In genomic region chr22:43446881-43447280, GRCh38 we compare ENCODE assay signal across 12 cellular contexts. TPM values are rescaled to one million over a fixed set of nuclear protein-coding genes. Genes with fewer than 3 reads are reported as not detected.
A peak's percentile ranks its signal among the peaks of the same experiment; 100 is the strongest.
DNase-seq lines count a peak whose midpoint lies in the region; ATAC-seq and TF ChIP-seq lines count a peak whose summit lies in the region.
"Had no signal": no experiment of that assay in that cellular context is flagged by ENCODE, and none has a peak within 500 bp of the region (broad histone marks: within the 10 kb centered on the region; RNA-seq: fewer than 3 reads in every experiment).

No MANE protein-coding gene starts in this region.

- H3K9me2 ChIP-seq in GM23248 (ENCODE audit: insufficient read depth) = no peaks in the 10 kb centered on the region

- H3K27ac ChIP-seq in GM23248 (no peak overlapping the region), Panc1 (ENCODE audit: low read length) (no peak overlapping the region)
- H3K27ac ChIP-seq: ovary had no signal

- H3K4me2 ChIP-seq in GM23248 (ENCODE audit: unreplicated experiment) = no peak overlapping the region

- H3K27me3 ChIP-seq in GM23248 (replicated peaks; ENCODE audit: insufficient read depth) (0 out of 2 replicates have a peak, but pooled peaks cover 8% of the 10 kb centered on the region), Panc1 (ENCODE audit: control insufficient read depth, insufficient read depth, low read length) (no peaks in the 10 kb centered on the region)
- H3K27me3 ChIP-seq: ovary had no signal

- no peak overlapping the region for H3K4me3 ChIP-seq in GM23248
- no peak overlapping the region for H3K4me3 ChIP-seq in Panc1 (ENCODE audit: low read depth in 2 of 2, low read length in 2 of 2)
- H3K4me3 ChIP-seq: lung, ovary had no signal

- in situ Hi-C loops in GM23248 (cut with MboI) = no loop called here
- in situ Hi-C loops in Panc1 (cut with HindIII; ENCODE audit: low pct_unique_long_range_greater_than_20kb, low sequenced_read_pairs) = no loop called here

- H4K20me1 ChIP-seq in GM23248 (ENCODE audit: insufficient read depth) = no peaks in the 10 kb centered on the region

- no peaks in the 10 kb centered on the region for H3F3A ChIP-seq in GM23248 (ENCODE audit: insufficient read depth)

- CTCF ChIA-PET in Panc1 (lab: Charles Lee) = no interaction called here

- POLR2A ChIA-PET in Panc1 (lab: Charles Lee) = no interaction called here

- no peak overlapping the region for H3K9ac ChIP-seq in GM23248

- BruUV-seq in Panc1 (replicated peaks; lab: Mats Ljungman, UMichigan) = no TSS peak

- H3K79me2 ChIP-seq in GM23248 (ENCODE audit: insufficient read depth) = no peaks in the 10 kb centered on the region

- no peaks in the 10 kb centered on the region for H3K4me1 ChIP-seq in GM23248 (ENCODE audit: insufficient read depth)
- H3K4me1 ChIP-seq in Panc1 (ENCODE audit: control insufficient read depth, insufficient read depth, low read length) = no peaks in the 10 kb centered on the region; the same call in 1 of the 2 replicates

- 27 to 30% methylated on average over 7 to 8 of the region's 8 CpGs for WGBS in GM23248 (ENCODE audit: low coverage in 1 of 2, low lambda C conversion rate in 2 of 2, missing lambda C conversion rate in 2 of 2), 2 experiments

- H2AFZ ChIP-seq in GM23248 = no peak overlapping the region

- intact Hi-C loops in Panc1 (cut with micrococcal nuclease; ENCODE audit: unreplicated experiment) = no loop called here

- H3K9me3 ChIP-seq in GM23248 (ENCODE audit: low read depth) (no peaks in the 10 kb centered on the region), Panc1 (ENCODE audit: control insufficient read depth, insufficient read depth, low read depth, low read length) (no peaks in the 10 kb centered on the region)
- H3K9me3 ChIP-seq: ovary had no signal

- DNase-seq in GM23248 (peak; percentile 5), NCI-H187 treated with DMSO at 0.1 percent for 48 hours (lab: John Stamatoyannopoulos, UW) (peak; percentile 48), Panc1 (ENCODE audit: low read depth, low spot score) (no peak), pulmonary artery endothelial cell (ENCODE audit: low read depth, low spot score) (peak; percentile 4), medulla oblongata (ENCODE audit: extremely low spot score) (no peak)
- DNase-seq in stimulated activated CD4-positive, alpha-beta T cell treated with anti-CD3 and anti-CD28 coated beads, Interleukin-2, amount 100 ng/mL, for 48 hours = no peak
- DNase-seq: activated T-cell treated with anti-CD3 and anti-CD28 coated beads, Interleukin-2, amount 50 U/mL, for 48 hours; stimulated activated CD4-positive, alpha-beta T cell treated with anti-CD3 and anti-CD28 coated beads, Interleukin-4, amount 100 ng/mL, for 4 hours had no signal

- ATAC-seq in Panc1 (peak; percentile 72; the same call in 1 of the 2 replicates), HG03175 (IDR thresholded peaks at IDR 0.05; ENCODE audit: unreplicated experiment) (no peak)

- TF ChIP-seq CTCF in Panc1 (IDR thresholded peaks at IDR 0.05) = no peak

- H3K36me3 ChIP-seq in GM23248 (ENCODE audit: low read depth) (no peaks in the 10 kb centered on the region), Panc1 (ENCODE audit: control insufficient read depth, insufficient read depth, low read length) (no peaks in the 10 kb centered on the region)
- H3K36me3 ChIP-seq: ovary had no signal

RNA-seq across cellular contexts. Expression of gene MPPED1, which starts 35.1 kb away (rescaled TPM):
- total RNA-seq in GM23248 (2014; rRNA removed; shearing (Covaris generic)) = not detected in 2 replicates
- not detected in 2 replicates for polyA plus RNA-seq in GM23248 (2016; fragmentation: Nextera tagmentation; extraction: Ambion mirVana)
- total RNA-seq in Panc1 (2021; ENCODE audit: unreplicated experiment) = not detected
- polyA plus RNA-seq in Panc1 (2012; ENCODE audit: insufficient read length) = 0.13 TPM
- not detected in 2 replicates for total RNA-seq in pulmonary artery endothelial cell
- total RNA-seq: M059J had no signal

Comparison
In these comparisons a context has a peak if more than half of its experiments do, and no peak if none do; other contexts are left out.
1. DNase-seq: peak in GM23248 (single experiment), NCI-H187 treated with DMSO at 0.1 percent for 48 hours (single experiment) and pulmonary artery endothelial cell (single experiment); none in Panc1 (single experiment), stimulated activated CD4-positive, alpha-beta T cell treated with anti-CD3 and anti-CD28 coated beads, Interleukin-2, amount 100 ng/mL, for 48 hours (0 of 2) and medulla oblongata (single experiment).